In the genomic region with DNA sequence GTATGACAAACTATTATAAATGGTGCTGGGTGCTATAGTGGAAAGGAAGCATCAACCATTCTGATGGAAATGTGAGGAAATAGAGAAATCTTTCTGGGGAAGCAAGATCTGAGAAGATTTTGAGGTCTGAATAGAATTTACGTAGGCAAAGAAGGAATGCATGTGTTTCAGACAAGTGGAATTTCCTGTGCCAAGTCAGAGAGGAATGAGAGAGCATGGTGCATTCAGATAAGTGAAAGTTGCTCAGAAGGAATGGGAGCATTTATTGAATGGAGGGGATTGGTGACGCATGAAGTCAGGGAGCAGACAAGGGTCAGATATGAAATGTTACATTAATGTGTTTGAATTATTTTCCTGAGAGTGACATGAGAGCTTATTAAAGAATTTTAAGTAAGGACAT, we compare ENCODE assay signal across 13 cellular contexts.
A peak's percentile ranks its signal among the peaks of the same experiment; 100 is the strongest.
DNase-seq lines count a peak whose midpoint lies in the region; ATAC-seq, FAIRE-seq and TF ChIP-seq lines count a peak whose summit lies in the region.
"Had no signal": no experiment of that assay in that cellular context is flagged by ENCODE, and none has a peak within 500 bp of the region (broad histone marks: within the 10 kb centered on the region; RNA-seq: fewer than 3 reads in every experiment).

No MANE protein-coding gene starts in this region.

- peak overlapping the region; percentile 99 for H3K56ac ChIP-seq in IMR-90 (ENCODE audit: extremely low read depth, insufficient read depth, low read length)

- H3K14ac ChIP-seq in IMR-90 (replicated peaks; ENCODE audit: low read depth, low read length), result peak overlapping the region; percentile 97; the same call in 1 of the 2 replicates

- H3K36me3 Mint-ChIP-seq in chondrocyte (ENCODE audit: low read depth), result no peaks in the 10 kb centered on the region
- H3K36me3 Mint-ChIP-seq in CD14-positive monocyte, result no peaks in the 10 kb centered on the region
- H3K36me3 Mint-ChIP-seq in activated T-cell treated with anti-CD3 and anti-CD28 coated beads, Interleukin-2, amount 50 U/mL, for 24 hours (ENCODE audit: low read depth), result no peaks in the 10 kb centered on the region
- H3K36me3 Mint-ChIP-seq: activated naive CD8-positive, alpha-beta T cell treated with anti-CD3 and anti-CD28 coated beads, Interleukin-2, amount 10 ng/mL, durations not matched to agents 7 days and 5 days had no signal

- intact Hi-C loops in IMR-90 (cut with micrococcal nuclease), result loop anchor here (1.0 to 5.0 kb wide), 5 partner anchors 76 to 1135 kb away; no protein-coding TSS in a partner anchor
- intact Hi-C loops in CD14-positive monocyte (cut with micrococcal nuclease), result no loop called here
- intact Hi-C loops in kidney (cut with DNase I), result no loop called here

- no peak for TF ChIP-seq CTCF in IMR-90 (conservative IDR thresholded peaks at IDR 0.05; ENCODE audit: low read depth, low read length)
- TF ChIP-seq CTCF in chondrocyte (IDR thresholded peaks at IDR 0.05), result no peak
- TF ChIP-seq CTCF in CD14-positive monocyte (IDR thresholded peaks at IDR 0.05), result no peak
- TF ChIP-seq CTCF in kidney (IDR thresholded peaks at IDR 0.05; ENCODE audit: borderline replicate concordance, extremely low read depth, insufficient read depth), result no peak

- TF ChIP-seq POLR2A in IMR-90 (IDR thresholded peaks at IDR 0.05; ENCODE audit: low read depth, low read length), result no peak

- H3K9ac ChIP-seq in IMR-90 (ENCODE audit: low read depth, low read length) (no peak overlapping the region; the same call in 1 of the 2 replicates), kidney (ENCODE audit: low read length in 2 of 2) (no peak overlapping the region)

- H3K4me2 ChIP-seq in IMR-90 (ENCODE audit: low read depth, low read length), result no peak overlapping the region

- H4K91ac ChIP-seq in IMR-90 (ENCODE audit: insufficient read depth, low read depth, low read length), result peak overlapping the region; percentile 100

- in situ Hi-C loops in IMR-90 (cut with MboI; ENCODE audit: low sequenced_read_pairs), result loop anchor here (10.0 to 25.0 kb wide), 2 partner anchors 501 to 1121 kb away; a partner anchor contains a TSS

- H3K27me3 ChIP-seq in IMR-90 (ENCODE audit: control insufficient read depth, insufficient read depth, low read length), result no peaks in the 10 kb centered on the region

- peak overlapping the region; percentile 98; the same call in 1 of the 2 replicates for H3K23ac ChIP-seq in IMR-90 (ENCODE audit: low read depth, low read length)

- FAIRE-seq in kidney (lab: Jason Lieb, UNC), result no peak

- H3K27me3 Mint-ChIP-seq in chondrocyte (ENCODE audit: low read depth), result no peaks in the 10 kb centered on the region
- peaks cover 0 to 1% (median 0%) of the 10 kb centered on the region in 3 donors for H3K27me3 Mint-ChIP-seq in CD14-positive monocyte (ENCODE audit: low read depth in 3 of 3)
- H3K27me3 Mint-ChIP-seq in stimulated activated naive CD8-positive, alpha-beta T cell treated with anti-CD3 and anti-CD28 coated beads, Interleukin-15, amount 100 ng/mL, for 72 hours, result no peaks in the 10 kb centered on the region
- no peaks in the 10 kb centered on the region for H3K27me3 Mint-ChIP-seq in activated T-cell treated with anti-CD3 and anti-CD28 coated beads, Interleukin-2, amount 50 U/mL, for 24 hours
- H3K27me3 Mint-ChIP-seq: activated naive CD8-positive, alpha-beta T cell treated with anti-CD3 and anti-CD28 coated beads, Interleukin-2, amount 10 ng/mL, durations not matched to agents 7 days and 5 days; CD4-positive, alpha-beta T cell had no signal

- H3K4me1 Mint-ChIP-seq in chondrocyte (ENCODE audit: low read depth) (peaks cover 51% of the 10 kb centered on the region), CD14-positive monocyte (no peaks in the 10 kb centered on the region)
- H3K4me1 Mint-ChIP-seq in stimulated activated naive CD8-positive, alpha-beta T cell treated with anti-CD3 and anti-CD28 coated beads, Interleukin-15, amount 100 ng/mL, for 72 hours, result no peaks in the 10 kb centered on the region
- H3K4me1 Mint-ChIP-seq in activated T-cell treated with anti-CD3 and anti-CD28 coated beads, Interleukin-2, amount 50 U/mL, for 24 hours (ENCODE audit: low read depth), result no peaks in the 10 kb centered on the region
- H3K4me1 Mint-ChIP-seq: activated naive CD8-positive, alpha-beta T cell treated with anti-CD3 and anti-CD28 coated beads, Interleukin-2, amount 10 ng/mL, durations not matched to agents 7 days and 5 days had no signal

- H4K20me1 ChIP-seq in IMR-90 (ENCODE audit: insufficient read depth, low read length), result no peaks in the 10 kb centered on the region

- H3K4me1 ChIP-seq in IMR-90 (ENCODE audit: control insufficient read depth, insufficient read depth, low read length), result peaks cover 10% of the 10 kb centered on the region
- H3K4me1 ChIP-seq in kidney (ENCODE audit: control insufficient read depth in 1 of 2, insufficient read depth in 1 of 2, low read depth in 1 of 2, low read length in 2 of 2), result peaks cover 0 to 5% of the 10 kb centered on the region in 2 donors

- H3K27ac Mint-ChIP-seq in chondrocyte (ENCODE audit: unreplicated experiment) (peak overlapping the region; percentile 77), CD14-positive monocyte (no peak overlapping the region)
- H3K27ac Mint-ChIP-seq in stimulated activated naive CD8-positive, alpha-beta T cell treated with anti-CD3 and anti-CD28 coated beads, Interleukin-15, amount 100 ng/mL, for 72 hours, result no peak overlapping the region
- no peak overlapping the region for H3K27ac Mint-ChIP-seq in activated T-cell treated with anti-CD3 and anti-CD28 coated beads, Interleukin-2, amount 50 U/mL, for 24 hours
- H3K27ac Mint-ChIP-seq: activated naive CD8-positive, alpha-beta T cell treated with anti-CD3 and anti-CD28 coated beads, Interleukin-2, amount 10 ng/mL, durations not matched to agents 7 days and 5 days; CD4-positive, alpha-beta T cell had no signal

- no peak overlapping the region for H3K4me3 Mint-ChIP-seq in chondrocyte (ENCODE audit: unreplicated experiment)
- no peak overlapping the region for H3K4me3 Mint-ChIP-seq in CD14-positive monocyte
- H3K4me3 Mint-ChIP-seq in stimulated activated naive CD8-positive, alpha-beta T cell treated with anti-CD3 and anti-CD28 coated beads, Interleukin-15, amount 100 ng/mL, for 72 hours, result no peak overlapping the region
- H3K4me3 Mint-ChIP-seq in activated T-cell treated with anti-CD3 and anti-CD28 coated beads, Interleukin-2, amount 50 U/mL, for 24 hours, result no peak overlapping the region
- H3K4me3 Mint-ChIP-seq: activated naive CD8-positive, alpha-beta T cell treated with anti-CD3 and anti-CD28 coated beads, Interleukin-2, amount 10 ng/mL, durations not matched to agents 7 days and 5 days; CD4-positive, alpha-beta T cell had no signal

- no CpG with 5 or more reads among the region's 2 CpGs for WGBS in IMR-90 (ENCODE audit: extremely low coverage in 2 of 2, insufficient read length in 1 of 2), 2 experiments

- DNase-seq in AG08396 (ENCODE audit: low spot score), result peak; percentile 34
- DNase-seq in IMR-90, result peak; percentile 99
- DNase-seq in chondrocyte (ENCODE audit: low spot score), result no peak
- peak; percentile 96 for DNase-seq in kidney tubule cell (ENCODE audit: low spot score)
- DNase-seq in CD14-positive monocyte (ENCODE audit: low spot score), result no peak
- no peak for DNase-seq in stimulated activated naive CD8-positive, alpha-beta T cell treated with anti-CD3 and anti-CD28 coated beads, Interleukin-15, amount 100 ng/mL, for 72 hours
- DNase-seq in kidney, result no peak
- no peak for DNase-seq in activated T-cell treated with anti-CD3 and anti-CD28 coated beads, Interleukin-2, amount 50 U/mL, for 24 hours
- DNase-seq: activated CD4-positive, alpha-beta T cell treated with anti-CD3 and anti-CD28 coated beads, Interleukin-2, amount 50 U/mL, for 4 hours; activated naive CD8-positive, alpha-beta T cell treated with anti-CD3 and anti-CD28 coated beads, Interleukin-2, amount 10 ng/mL, durations not matched to agents 7 days and 5 days; CD4-positive, alpha-beta T cell had no signal

- no peaks in the 10 kb centered on the region for H3K79me1 ChIP-seq in IMR-90 (ENCODE audit: low read depth in 1 of 2, low read length in 2 of 2)

- peak overlapping the region; percentile 94; the same call in 1 of the 2 replicates for H3K27ac ChIP-seq in IMR-90 (ENCODE audit: insufficient read depth, low read length)
- no peak overlapping the region for H3K27ac ChIP-seq in kidney (ENCODE audit: low read depth in 2 of 2, low read length in 2 of 2)

- H3K4ac ChIP-seq in IMR-90 (ENCODE audit: low read depth, low read length), result peak overlapping the region; percentile 95

- H2BK20ac ChIP-seq in IMR-90 (ENCODE audit: low read depth, low read length), result peak overlapping the region; percentile 99

- peak overlapping the region; percentile 99 for H2BK120ac ChIP-seq in IMR-90 (ENCODE audit: low read depth, low read length)

- dilution Hi-C loops in IMR-90 (cut with HindIII; ENCODE audit: low sequenced_read_pairs, unreplicated experiment), result no loop called here

- H3K9me3 Mint-ChIP-seq in chondrocyte (ENCODE audit: low read depth), result peaks cover 9% of the 10 kb centered on the region
- H3K9me3 Mint-ChIP-seq in CD14-positive monocyte, result peaks cover 0 to 10% (median 2%) of the 10 kb centered on the region in 7 donors
- H3K9me3 Mint-ChIP-seq in stimulated activated naive CD8-positive, alpha-beta T cell treated with anti-CD3 and anti-CD28 coated beads, Interleukin-15, amount 100 ng/mL, for 72 hours, result peaks cover 16 to 20% of the 10 kb centered on the region in 2 donors
- peaks cover 10% of the 10 kb centered on the region for H3K9me3 Mint-ChIP-seq in activated T-cell treated with anti-CD3 and anti-CD28 coated beads, Interleukin-2, amount 50 U/mL, for 24 hours

- H2BK15ac ChIP-seq in IMR-90 (ENCODE audit: low read depth, low read length), result no peak overlapping the region

- peak; percentile 41; the same call in 1 of the 2 replicates for TF ChIP-seq RAD21 in IMR-90 (IDR thresholded peaks at IDR 0.05; ENCODE audit: low read length)

- H2BK5ac ChIP-seq in IMR-90 (ENCODE audit: low read depth, low read length, poor library complexity, severe bottlenecking), result peak overlapping the region; percentile 99

- no peak overlapping the region for H2AK9ac ChIP-seq in IMR-90 (replicated peaks; ENCODE audit: low read depth, low read length, poor library complexity)

- POLR2A ChIA-PET in IMR-90 (lab: Charles Lee; ENCODE audit: unreplicated experiment), result interaction anchor here (1.3 kb wide), 1 partner anchor 286 kb away, joined by 10 read pairs; no protein-coding TSS in a partner anchor

- peak overlapping the region; percentile 95 to 96 for H4K8ac ChIP-seq in IMR-90 (ENCODE audit: low read depth in 2 of 2, low read length in 2 of 2)

- H3K36me3 ChIP-seq in IMR-90 (ENCODE audit: control insufficient read depth, insufficient read depth, low read length), result no peaks in the 10 kb centered on the region
- H3K36me3 ChIP-seq in kidney (ENCODE audit: control insufficient read depth in 1 of 2, insufficient read depth in 2 of 2, low read length in 2 of 2), result no peaks in the 10 kb centered on the region
- H3K36me3 ChIP-seq: thoracic aorta had no signal

- no peaks in the 10 kb centered on the region for H3K9me1 ChIP-seq in IMR-90 (ENCODE audit: insufficient read depth, low read length)

- H3K4me3 ChIP-seq in IMR-90 (ENCODE audit: insufficient read depth, low read depth, low read length) (no peak overlapping the region), kidney (ENCODE audit: low read length in 2 of 2) (no peak overlapping the region)
- H3K4me3 ChIP-seq: thoracic aorta had no signal

- peak overlapping the region; percentile 100 for H3K18ac ChIP-seq in IMR-90 (ENCODE audit: low read depth, low read length)

- H3K9me3 ChIP-seq in IMR-90 (ENCODE audit: control insufficient read depth, insufficient read depth, low read length), result no peaks in the 10 kb centered on the region
- no peaks in the 10 kb centered on the region for H3K9me3 ChIP-seq in kidney (ENCODE audit: control insufficient read depth in 1 of 2, low read length in 2 of 2)
- H3K9me3 ChIP-seq: thoracic aorta had no signal

- BruUV-seq in IMR-90 (replicated peaks; lab: Mats Ljungman, UMichigan), result no TSS peak

- H2AFZ ChIP-seq in IMR-90 (replicated peaks; ENCODE audit: low read length, poor library complexity), result no peak overlapping the region

- peak overlapping the region; percentile 88; the same call in 1 of the 2 replicates for H4K5ac ChIP-seq in IMR-90 (ENCODE audit: low read depth, low read length)

- CTCF ChIA-PET in IMR-90 (lab: Yijun Ruan, JAX), result no interaction called here

- peak; percentile 40 for ATAC-seq in IMR-90 (ENCODE audit: low read depth)
- ATAC-seq in stimulated activated naive CD8-positive, alpha-beta T cell treated with anti-CD3 and anti-CD28 coated beads, Interleukin-15, amount 100 ng/mL, for 72 hours, result no peak
- ATAC-seq: left lobe of liver had no signal

- H2AK5ac ChIP-seq in IMR-90 (ENCODE audit: low read depth, low read length), result no peak overlapping the region

Comparison
In these comparisons a context has a peak if more than half of its experiments do, and no peak if none do; other contexts are left out.
1. DNase-seq: peak in AG08396 (single experiment), IMR-90 (single experiment) and kidney tubule cell (single experiment); none in chondrocyte (single experiment), CD14-positive monocyte (single experiment), stimulated activated naive CD8-positive, alpha-beta T cell treated with anti-CD3 and anti-CD28 coated beads, Interleukin-15, amount 100 ng/mL, for 72 hours (0 of 2), kidney (single experiment) and activated T-cell treated with anti-CD3 and anti-CD28 coated beads, Interleukin-2, amount 50 U/mL, for 24 hours (single experiment).